8 cellular contexts compared by ENCODE assay signal in genomic region chr16:87806608-87807546, GRCh38. TPM values are rescaled to one million over a fixed set of nuclear protein-coding genes. Genes with fewer than 3 reads are reported as not detected.
DNase-seq lines count a peak whose midpoint lies in the region; ATAC-seq and TF ChIP-seq lines count a peak whose summit lies in the region.

No MANE protein-coding gene starts in this region.

- H3K9me3 Mint-ChIP-seq in brain: peaks cover 0 to 6% (median 3%) of the 10 kb centered on the region in 5 experiments

- no peak for TF ChIP-seq CTCF in brain (conservative IDR thresholded peaks at IDR 0.05)

- peak overlapping the region; percentile 86 to 99 (median 96) for H3K27ac Mint-ChIP-seq in brain

- ATAC-seq in left colon (peak; percentile 93), GM19467 (IDR thresholded peaks at IDR 0.05; ENCODE audit: unreplicated experiment) (no peak), HG03095 (IDR thresholded peaks at IDR 0.05; ENCODE audit: unreplicated experiment) (no peak)

- no peaks in the 10 kb centered on the region for H3K27me3 Mint-ChIP-seq in brain

- DNase-seq in GF-D8 (lab: John Stamatoyannopoulos, UW) (peak; percentile 84), NCI-H1417 treated with DMSO at 0.1 percent for 48 hours (lab: John Stamatoyannopoulos, UW) (peak; percentile 79), SW480 (ENCODE audit: low spot score) (peak; percentile 98), left colon (peak; percentile 67 to 81)
- DNase-seq in stimulated activated CD4-positive, alpha-beta T cell treated with anti-CD3 and anti-CD28 coated beads, Interleukin-2, amount 100 ng/mL, for 48 hours: peak; percentile 38 to 47

- peaks cover 48% of the 10 kb centered on the region for H3K4me1 Mint-ChIP-seq in brain

- intact Hi-C loops in left colon (cut with DNase I, micrococcal nuclease): no loop called here

- H3K4me3 Mint-ChIP-seq in brain: peak overlapping the region; percentile 59 to 75 (median 71)

- no peaks in the 10 kb centered on the region for H3K36me3 Mint-ChIP-seq in brain

RNA-seq across cellular contexts. Expression of gene KLHDC4, which starts 41.1 kb away (rescaled TPM):
- 18.9 TPM for polyA plus RNA-seq in brain (ENCODE audit: insufficient read depth, low read depth, low replicate concordance)
- 100 to 1,000 TPM in 1 of 2 donors, 10 to 100 TPM in 1; 28.7 to 118 TPM for total RNA-seq in left colon

Comparison
In these comparisons a context has a peak if more than half of its experiments do, and no peak if none do; other contexts are left out.
1. DNase-seq: peak in every context shown above with its lines; median percentile 98 in SW480; 84 in GF-D8; 79 in NCI-H1417 treated with DMSO at 0.1 percent for 48 hours; 74 in left colon; 42 in stimulated activated CD4-positive, alpha-beta T cell treated with anti-CD3 and anti-CD28 coated beads, Interleukin-2, amount 100 ng/mL, for 48 hours.